1 cellular context compared by ENCODE assay signal in the genomic region with DNA sequence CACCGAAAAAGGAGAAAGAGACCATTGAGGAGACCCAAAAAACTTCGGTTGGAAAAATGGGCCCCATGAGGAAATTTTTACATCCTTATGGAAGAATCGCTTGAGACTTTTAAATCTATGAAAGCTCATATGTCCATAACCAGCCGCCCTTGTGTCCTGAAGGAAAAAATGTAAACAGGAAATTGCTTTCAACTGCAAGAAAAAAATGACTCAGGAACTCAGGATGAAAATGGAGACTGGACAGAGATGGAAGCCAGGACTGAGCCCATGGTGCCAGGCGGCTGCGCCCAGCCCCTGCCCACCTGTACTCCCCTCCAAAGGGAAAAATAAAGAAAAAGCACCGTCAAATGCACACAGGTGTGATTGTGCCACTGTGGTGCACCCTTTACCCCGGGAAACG.
TF ChIP-seq lines count a peak whose summit lies in the region.

No MANE protein-coding gene starts in this region.

TF ChIP-seq in H1, 55 proteins besides CTCF, POLR2A, EP300 and RAD21 (continued from another document):
- TF ChIP-seq RXRA (IDR thresholded peaks at IDR 0.05; ENCODE audit: insufficient read depth, low read depth, low read length) (no peak), KDM4A (IDR thresholded peaks at IDR 0.05; ENCODE audit: low read depth, low read length, severe bottlenecking) (no peak), SP1 (IDR thresholded peaks at IDR 0.05; ENCODE audit: low read depth, low read length) (no peak), BACH1 (IDR thresholded peaks at IDR 0.05; ENCODE audit: low read length) (no peak), CTBP2 (IDR thresholded peaks at IDR 0.05; ENCODE audit: borderline replicate concordance, insufficient read depth, insufficient read length, low read length) (no peak), CREB1 (IDR thresholded peaks at IDR 0.05) (no peak), BCL11A (IDR thresholded peaks at IDR 0.05; ENCODE audit: low read depth in 2 of 2, low read length in 2 of 2) (no peak), CHD1 (IDR thresholded peaks at IDR 0.05; ENCODE audit: low read depth, low read length) (no peak), GABPA (IDR thresholded peaks at IDR 0.05; ENCODE audit: borderline replicate concordance, insufficient read depth, low read length) (no peak)
- TF ChIP-seq, protein P1, sequence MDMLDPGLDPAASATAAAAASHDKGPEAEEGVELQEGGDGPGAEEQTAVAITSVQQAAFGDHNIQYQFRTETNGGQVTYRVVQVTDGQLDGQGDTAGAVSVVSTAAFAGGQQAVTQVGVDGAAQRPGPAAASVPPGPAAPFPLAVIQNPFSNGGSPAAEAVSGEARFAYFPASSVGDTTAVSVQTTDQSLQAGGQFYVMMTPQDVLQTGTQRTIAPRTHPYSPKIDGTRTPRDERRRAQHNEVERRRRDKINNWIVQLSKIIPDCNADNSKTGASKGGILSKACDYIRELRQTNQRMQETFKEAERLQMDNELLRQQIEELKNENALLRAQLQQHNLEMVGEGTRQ (IDR thresholded peaks at IDR 0.05; ENCODE audit: low read length): no peak
